ENCODE assay signal across 17 cellular contexts in genomic region chr22:44823806-44824205, GRCh38.
"Had no signal": no experiment of that assay in that cellular context is flagged by ENCODE, and none has a peak within 500 bp of the region (broad histone marks: within the 10 kb centered on the region; RNA-seq: fewer than 3 reads in every experiment).

No MANE protein-coding gene starts in this region.

- H3K36me3 Mint-ChIP-seq: memory B cell had no signal

- H3K27me3 ChIP-seq: colonic mucosa, foreskin keratinocyte, hepatocyte, upper lobe of left lung, uterus had no signal

- H2AFZ ChIP-seq: hepatocyte had no signal

- DNase-seq: colonic mucosa; dermis blood vessel endothelial cell; erythroblast; foreskin keratinocyte; kidney glomerular epithelial cell; lower lobe of right lung; stimulated activated CD4-positive, alpha-beta T cell treated with anti-CD3 and anti-CD28 coated beads, Interleukin-2, amount 100 ng/mL, for 48 hours; stimulated activated naive CD4-positive, alpha-beta T cell treated with Interleukin-2 at 50 U/mL for 16 hours; upper lobe of left lung; uterus had no signal

- H3K4me1 ChIP-seq: colonic mucosa, foreskin keratinocyte, lower lobe of right lung, sigmoid colon, uterus had no signal

- H3K27ac Mint-ChIP-seq: memory B cell, mesothelial cell of epicardium, nephron had no signal

- H3K36me3 ChIP-seq: colonic mucosa, lower lobe of right lung, sigmoid colon, upper lobe of left lung, uterus had no signal

- H3K9me3 Mint-ChIP-seq: memory B cell, mesothelial cell of epicardium, nephron had no signal

- H3K27ac ChIP-seq: colonic mucosa, foreskin keratinocyte, hepatocyte, lower lobe of right lung, sigmoid colon, skin epidermis, upper lobe of left lung, uterus had no signal

- H3K9me3 ChIP-seq: colonic mucosa, lower lobe of right lung, sigmoid colon, upper lobe of left lung, uterus had no signal

- H3K79me2 ChIP-seq: hepatocyte had no signal

- H3K4me3 Mint-ChIP-seq: memory B cell, mesothelial cell of epicardium, nephron had no signal

- H3K4me3 ChIP-seq: colonic mucosa, hepatocyte, lower lobe of right lung, sigmoid colon, skin epidermis, upper lobe of left lung, uterus had no signal

- H3K4me2 ChIP-seq: hepatocyte had no signal

- H3K4me1 Mint-ChIP-seq: mesothelial cell of epicardium had no signal

- ATAC-seq: foreskin keratinocyte, left lobe of liver, lower lobe of right lung had no signal
